ENCODE assay signal across 1 cellular context in genomic region chr9:121750259-121750714, GRCh38.
TF ChIP-seq lines count a peak whose summit lies in the region.

No MANE protein-coding gene starts in this region.

TF ChIP-seq in HepG2, 621 proteins besides CTCF, POLR2A, EP300 and RAD21 (continued from another document and continues in another):
- no peak; the same call in 1 of the 2 replicates for TF ChIP-seq NFKB2 (CRISPR knock-in tag; IDR thresholded peaks at IDR 0.05; ENCODE audit: borderline replicate concordance)
- no peak for TF ChIP-seq MEIS2 (CRISPR knock-in tag; IDR thresholded peaks at IDR 0.05)
- no peak for TF ChIP-seq HES4 (CRISPR knock-in tag; IDR thresholded peaks at IDR 0.05; ENCODE audit: borderline replicate concordance)
- TF ChIP-seq ATF7-NPFF (CRISPR knock-in tag; IDR thresholded peaks at IDR 0.05; ENCODE audit: low read depth): no peak
- TF ChIP-seq SRSF9 (IDR thresholded peaks at IDR 0.05; ENCODE audit: borderline replicate concordance, insufficient read depth, low read depth, low read length, poor library complexity, severe bottlenecking): no peak
- no peak; the same call in 1 of the 2 replicates for TF ChIP-seq REPIN1 (CRISPR knock-in tag; IDR thresholded peaks at IDR 0.05; ENCODE audit: borderline replicate concordance, low read depth)
- no peak for TF ChIP-seq KLF12 (CRISPR knock-in tag; IDR thresholded peaks at IDR 0.05; ENCODE audit: borderline replicate concordance)
- no peak for TF ChIP-seq MXI1 (IDR thresholded peaks at IDR 0.05; ENCODE audit: borderline replicate concordance, low read depth, low read length)
- 0 out of 2 replicates have a peak, but pooled peaks have one; percentile 3 for TF ChIP-seq ZMYM2 (CRISPR knock-in tag; IDR thresholded peaks at IDR 0.05)
- no peak for TF ChIP-seq ZNF530 (CRISPR knock-in tag; IDR thresholded peaks at IDR 0.05; ENCODE audit: low read depth)
- TF ChIP-seq ZNF563 (CRISPR knock-in tag; IDR thresholded peaks at IDR 0.05): no peak
- no peak for TF ChIP-seq MATR3 (CRISPR knock-in tag; IDR thresholded peaks at IDR 0.05)
- TF ChIP-seq, protein P1, sequence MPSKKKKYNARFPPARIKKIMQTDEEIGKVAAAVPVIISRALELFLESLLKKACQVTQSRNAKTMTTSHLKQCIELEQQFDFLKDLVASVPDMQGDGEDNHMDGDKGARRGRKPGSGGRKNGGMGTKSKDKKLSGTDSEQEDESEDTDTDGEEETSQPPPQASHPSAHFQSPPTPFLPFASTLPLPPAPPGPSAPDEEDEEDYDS (CRISPR knock-in tag; IDR thresholded peaks at IDR 0.05): no peak
- no peak; the same call in 1 of the 2 replicates for TF ChIP-seq HIC2 (CRISPR knock-in tag; IDR thresholded peaks at IDR 0.05; ENCODE audit: low read depth)
- TF ChIP-seq ZFP36L2 (CRISPR knock-in tag; IDR thresholded peaks at IDR 0.05): no peak
- no peak; the same call in 1 of the 2 replicates for TF ChIP-seq SRY (CRISPR knock-in tag; IDR thresholded peaks at IDR 0.05)
- TF ChIP-seq HOXA9 (CRISPR knock-in tag; IDR thresholded peaks at IDR 0.05; ENCODE audit: borderline replicate concordance): no peak
- no peak for TF ChIP-seq ZNF792 (CRISPR knock-in tag; IDR thresholded peaks at IDR 0.05)
- no peak for TF ChIP-seq ZNF788 (CRISPR knock-in tag; IDR thresholded peaks at IDR 0.05; ENCODE audit: borderline replicate concordance)
- no peak for TF ChIP-seq ZIK1 (CRISPR knock-in tag; IDR thresholded peaks at IDR 0.05; ENCODE audit: borderline replicate concordance, low read depth)
- no peak for TF ChIP-seq ELF3 (CRISPR knock-in tag; IDR thresholded peaks at IDR 0.05)
- no peak for TF ChIP-seq ZSCAN20 (CRISPR knock-in tag; IDR thresholded peaks at IDR 0.05; ENCODE audit: borderline replicate concordance)
- no peak for TF ChIP-seq ATF4 (CRISPR knock-in tag; IDR thresholded peaks at IDR 0.05)
- TF ChIP-seq ARNT2 (CRISPR knock-in tag; IDR thresholded peaks at IDR 0.05; ENCODE audit: low read depth): no peak
- TF ChIP-seq ZNF253 (CRISPR knock-in tag; IDR thresholded peaks at IDR 0.05; ENCODE audit: borderline replicate concordance): no peak
- TF ChIP-seq RELA (CRISPR knock-in tag; IDR thresholded peaks at IDR 0.05): no peak
- TF ChIP-seq IRX3 (CRISPR knock-in tag; IDR thresholded peaks at IDR 0.05; ENCODE audit: borderline replicate concordance, low read depth): no peak
- no peak for TF ChIP-seq FOXA3 (CRISPR knock-in tag; IDR thresholded peaks at IDR 0.05)
- TF ChIP-seq RBAK (CRISPR knock-in tag; IDR thresholded peaks at IDR 0.05): no peak
- no peak for TF ChIP-seq ZNF709 (CRISPR knock-in tag; IDR thresholded peaks at IDR 0.05)
- peak; percentile 10; the same call in 1 of the 2 replicates for TF ChIP-seq TGIF2 (CRISPR knock-in tag; IDR thresholded peaks at IDR 0.05)
- TF ChIP-seq TFAP4 (IDR thresholded peaks at IDR 0.05; ENCODE audit: borderline replicate concordance, low read depth): peak; percentile 55; the same call in 1 of the 2 replicates
- no peak for TF ChIP-seq CCAR2 (optimal IDR thresholded peaks at IDR 0.05; ENCODE audit: low read depth, low read length)
- TF ChIP-seq NFRKB (IDR thresholded peaks at IDR 0.05): no peak
- no peak for TF ChIP-seq ELF1 (CRISPR knock-in tag; IDR thresholded peaks at IDR 0.05)
- TF ChIP-seq PLRG1 (conservative IDR thresholded peaks at IDR 0.05): no peak
- TF ChIP-seq ZBTB37 (CRISPR knock-in tag; IDR thresholded peaks at IDR 0.05): no peak
- TF ChIP-seq ZBTB34 (CRISPR knock-in tag; IDR thresholded peaks at IDR 0.05): no peak
- TF ChIP-seq SIN3B (IDR thresholded peaks at IDR 0.05; ENCODE audit: low read length): no peak
- no peak for TF ChIP-seq E2F5 (CRISPR knock-in tag; conservative IDR thresholded peaks at IDR 0.05)
- 0 out of 2 replicates have a peak, but pooled peaks have one; percentile 6 for TF ChIP-seq RARA (CRISPR knock-in tag; IDR thresholded peaks at IDR 0.05)
- TF ChIP-seq, protein P2, sequence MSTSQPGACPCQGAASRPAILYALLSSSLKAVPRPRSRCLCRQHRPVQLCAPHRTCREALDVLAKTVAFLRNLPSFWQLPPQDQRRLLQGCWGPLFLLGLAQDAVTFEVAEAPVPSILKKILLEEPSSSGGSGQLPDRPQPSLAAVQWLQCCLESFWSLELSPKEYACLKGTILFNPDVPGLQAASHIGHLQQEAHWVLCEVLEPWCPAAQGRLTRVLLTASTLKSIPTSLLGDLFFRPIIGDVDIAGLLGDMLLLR (CRISPR knock-in tag; IDR thresholded peaks at IDR 0.05): no peak
- no peak for TF ChIP-seq MTA3 (CRISPR knock-in tag; IDR thresholded peaks at IDR 0.05)
- TF ChIP-seq GPBP1L1 (CRISPR knock-in tag; IDR thresholded peaks at IDR 0.05): no peak
- TF ChIP-seq ZNF710 (CRISPR knock-in tag; IDR thresholded peaks at IDR 0.05; ENCODE audit: borderline replicate concordance): no peak
- TF ChIP-seq ZSCAN5A (CRISPR knock-in tag; IDR thresholded peaks at IDR 0.05; ENCODE audit: borderline replicate concordance): no peak
- TF ChIP-seq EEA1 (CRISPR knock-in tag; IDR thresholded peaks at IDR 0.05; ENCODE audit: borderline replicate concordance): no peak
- TF ChIP-seq CREB3 (CRISPR knock-in tag; IDR thresholded peaks at IDR 0.05): no peak
- no peak for TF ChIP-seq IRF1 (CRISPR knock-in tag; IDR thresholded peaks at IDR 0.05; ENCODE audit: low read depth)
- no peak for TF ChIP-seq RAD51 (IDR thresholded peaks at IDR 0.05; ENCODE audit: borderline replicate concordance)
